In genomic region chr12:13347241-13348043, GRCh38 we compare ENCODE assay signal across 10 cellular contexts.
DNase-seq lines count a peak whose midpoint lies in the region; ATAC-seq lines count a peak whose summit lies in the region.
"Had no signal": no experiment of that assay in that cellular context is flagged by ENCODE, and none has a peak within 500 bp of the region (broad histone marks: within the 10 kb centered on the region; RNA-seq: fewer than 3 reads in every experiment).

No MANE protein-coding gene starts in this region.

- ATAC-seq in GM21360 (IDR thresholded peaks at IDR 0.05; ENCODE audit: unreplicated experiment) (no peak), Right ventricle myocardium inferior (no peak)
- ATAC-seq: mucosa of descending colon had no signal

- DNase-seq in SIG-M5 treated with dmso at 0.1 percent for 504 hours (lab: John Stamatoyannopoulos, UW; ENCODE audit: unreplicated experiment) (peak; percentile 1), SIG-M5 (lab: John Stamatoyannopoulos, UW) (no peak), activated T-cell treated with anti-CD3 and anti-CD28 coated beads for 4 hours (peak; percentile 3), inferior parietal cortex (ENCODE audit: extremely low spot score) (peak; percentile 58), DMS153 treated with DMSO at 0.1 percent for 48 hours (lab: John Stamatoyannopoulos, UW; ENCODE audit: unreplicated experiment) (no peak), Right ventricle myocardium inferior (ENCODE audit: missing footprints) (no peak)
- DNase-seq in stimulated activated CD8-positive, alpha-beta memory T cell treated with anti-CD3 and anti-CD28 coated beads, Interleukin-7, amount 100 ng/mL, for 48 hours (ENCODE audit: extremely low read depth in 1 of 2, low read depth in 1 of 2): peak; percentile 45 to 77
- DNase-seq: amniotic stem cell, mucosa of descending colon had no signal

- intact Hi-C loops in Right ventricle myocardium inferior (cut with DNase I): no loop called here

Comparison
In these comparisons a context has a peak if more than half of its experiments do, and no peak if none do; other contexts are left out.
1. DNase-seq: peak in SIG-M5 treated with dmso at 0.1 percent for 504 hours (single experiment), activated T-cell treated with anti-CD3 and anti-CD28 coated beads for 4 hours (single experiment), inferior parietal cortex (single experiment) and stimulated activated CD8-positive, alpha-beta memory T cell treated with anti-CD3 and anti-CD28 coated beads, Interleukin-7, amount 100 ng/mL, for 48 hours (2 of 2); none in SIG-M5 (single experiment), DMS153 treated with DMSO at 0.1 percent for 48 hours (single experiment) and Right ventricle myocardium inferior (single experiment).